In genomic region chr1:109546311-109547109, GRCh38 we compare ENCODE assay signal across 8 cellular contexts. TPM values are rescaled to one million over a fixed set of nuclear protein-coding genes. Genes with fewer than 3 reads are reported as not detected.
DNase-seq lines count a peak whose midpoint lies in the region; ATAC-seq and TF ChIP-seq lines count a peak whose summit lies in the region.

No MANE protein-coding gene starts in this region.

- H3K9ac ChIP-seq in Loucy (ENCODE audit: low read depth, low read length, poor library complexity, severe bottlenecking) (peak overlapping the region; percentile 90), neural cell (ENCODE audit: low read length) (peak overlapping the region; percentile 34)

- H3K9me3 ChIP-seq in Loucy (ENCODE audit: insufficient read depth, low read depth, low read length) (no peaks in the 10 kb centered on the region), neural cell (ENCODE audit: low read length) (no peaks in the 10 kb centered on the region)

- peak; percentile 91 for TF ChIP-seq CTCF in Loucy (conservative IDR thresholded peaks at IDR 0.05; ENCODE audit: low read length)
- TF ChIP-seq CTCF in fibroblast of villous mesenchyme (IDR thresholded peaks at IDR 0.05; ENCODE audit: insufficient read depth, low read depth, low read length), result peak; percentile 91
- peak; percentile 96 for TF ChIP-seq CTCF in neural cell (IDR thresholded peaks at IDR 0.05; ENCODE audit: poor library complexity, severe bottlenecking)

- H3F3A ChIP-seq in Loucy (ENCODE audit: low read depth), result no peaks in the 10 kb centered on the region
- H3F3A ChIP-seq in neural cell (ENCODE audit: insufficient read depth, low read length, poor library complexity, severe bottlenecking), result peaks cover 4% of the 10 kb centered on the region

- peak overlapping the region; percentile 55 for H3K27ac ChIP-seq in neural cell (ENCODE audit: low read length)

- H2AFZ ChIP-seq in Loucy (ENCODE audit: low read length) (peak overlapping the region; percentile 44), neural cell (ENCODE audit: low read depth, low read length) (peak overlapping the region; percentile 78)

- H3K4me2 ChIP-seq in Loucy (ENCODE audit: low read depth, low read length, poor library complexity, severe bottlenecking) (peak overlapping the region; percentile 92), neural cell (ENCODE audit: low read length) (peak overlapping the region; percentile 64)

- H3K4me3 ChIP-seq in Loucy (ENCODE audit: low read length, poor library complexity, severe bottlenecking) (peak overlapping the region; percentile 94), fibroblast of villous mesenchyme (ENCODE audit: low read depth, low read length) (peak overlapping the region; percentile 93), neural cell (ENCODE audit: low read length) (peak overlapping the region; percentile 94)

- no peak for TF ChIP-seq EP300 in neural cell (conservative IDR thresholded peaks at IDR 0.05; ENCODE audit: poor library complexity, severe bottlenecking)

- peak; percentile 96 for TF ChIP-seq RAD21 in neural cell (conservative IDR thresholded peaks at IDR 0.05)

- H4K20me1 ChIP-seq in Loucy (ENCODE audit: insufficient read depth, low read length, poor library complexity, severe bottlenecking), result peaks cover 29% of the 10 kb centered on the region
- H4K20me1 ChIP-seq in neural cell (ENCODE audit: insufficient read depth), result no peaks in the 10 kb centered on the region

- H3K4me1 ChIP-seq in Loucy (ENCODE audit: insufficient read depth, low read length, poor library complexity, severe bottlenecking), result peaks cover 37% of the 10 kb centered on the region

- no peaks in the 10 kb centered on the region for H3K36me3 ChIP-seq in Loucy (ENCODE audit: insufficient read depth, low read length)
- H3K36me3 ChIP-seq in neural cell (ENCODE audit: insufficient read depth, low read length), result no peaks in the 10 kb centered on the region

- no peaks in the 10 kb centered on the region for H3K9me2 ChIP-seq in Loucy (replicated peaks; ENCODE audit: low read depth, low read length)
- no peaks in the 10 kb centered on the region for H3K9me2 ChIP-seq in neural cell (ENCODE audit: insufficient read depth, low read length)

- ATAC-seq in GM21447 (IDR thresholded peaks at IDR 0.05; ENCODE audit: unreplicated experiment), result peak; percentile 36
- peak; percentile 58 for ATAC-seq in stimulated activated naive CD8-positive, alpha-beta T cell treated with anti-CD3 and anti-CD28 coated beads, Interleukin-15, Interleukin-2, amounts not matched to agents 100 U/mL and 50 U/mL, for 24 hours

- peak in 11 of 14 donors; percentile 33 to 83 (median 69) for DNase-seq in C1 segment of cervical spinal cord (lab: John Stamatoyannopoulos, UW)
- DNase-seq in activated effector memory CD4-positive, alpha-beta T cell treated with anti-CD3 and anti-CD28 coated beads, Interleukin-2, amount 50 U/mL, for 16 hours, result peak; percentile 95
- peak; percentile 90 for DNase-seq in fibroblast of villous mesenchyme (ENCODE audit: low read depth)
- peak; percentile 93 for DNase-seq in stimulated activated naive CD8-positive, alpha-beta T cell treated with anti-CD3 and anti-CD28 coated beads, Interleukin-15, Interleukin-2, amounts not matched to agents 100 U/mL and 50 U/mL, for 24 hours

- H3K27me3 ChIP-seq in Loucy (ENCODE audit: insufficient read depth, low read length, poor library complexity, severe bottlenecking), result no peaks in the 10 kb centered on the region
- no peaks in the 10 kb centered on the region for H3K27me3 ChIP-seq in neural cell (ENCODE audit: insufficient read depth, low read depth, low read length)

- H3K79me2 ChIP-seq in Loucy (ENCODE audit: insufficient read depth, low read length) (peaks cover 47% of the 10 kb centered on the region), neural cell (replicated peaks; ENCODE audit: insufficient read depth, low read length) (peaks cover 31% of the 10 kb centered on the region)

- peak; percentile 30; the same call in 1 of the 2 replicates for TF ChIP-seq POLR2A in Raji (IDR thresholded peaks at IDR 0.05; ENCODE audit: insufficient read depth, low read depth, low read length)

TF ChIP-seq in neural cell, 6 proteins besides CTCF, POLR2A, EP300 and RAD21:
- TF ChIP-seq MXI1 (conservative IDR thresholded peaks at IDR 0.05; ENCODE audit: poor library complexity, severe bottlenecking) (peak; percentile 33), SMC3 (conservative IDR thresholded peaks at IDR 0.05; ENCODE audit: poor library complexity) (peak; percentile 97), TAF1 (IDR thresholded peaks at IDR 0.05; ENCODE audit: low read depth) (no peak)
TF ChIP-seq in neural cell: peak in this region for 2.

RNA-seq across cellular contexts. Expression of gene GNAI3, which starts 1.9 kb away (rescaled TPM):
- total RNA-seq in fibroblast of villous mesenchyme, result 14.2 and 17.3 TPM in 2 replicates
- 10.6 and 10.9 TPM in 2 replicates for polyA plus RNA-seq in neural cell
- polyA minus RNA-seq in neural cell, result 20.0 and 21.8 TPM in 2 replicates

RNA-seq across cellular contexts. Expression of gene GPR61, which starts 6.8 kb away (rescaled TPM):
- under 0.01 TPM in 1 of 2 replicates, not detected in the other for total RNA-seq in fibroblast of villous mesenchyme
- polyA plus RNA-seq in neural cell, result 9.7 and 13.2 TPM in 2 replicates
- polyA minus RNA-seq in neural cell, result 12.4 and 14.1 TPM in 2 replicates

RNA-seq across cellular contexts. Expression of gene AMIGO1, which starts 37.0 kb away (rescaled TPM):
- total RNA-seq in fibroblast of villous mesenchyme, result 0.97 and 3.5 TPM in 2 replicates
- polyA plus RNA-seq in neural cell, result 12.0 and 12.6 TPM in 2 replicates
- polyA minus RNA-seq in neural cell, result 14.9 and 15.6 TPM in 2 replicates

RNA-seq across cellular contexts. Expression of gene CYB561D1, which starts 52.6 kb away (rescaled TPM):
- total RNA-seq in fibroblast of villous mesenchyme, result 4.7 and 6.1 TPM in 2 replicates
- 7.2 and 9.2 TPM in 2 replicates for polyA plus RNA-seq in neural cell
- 9.8 and 11.7 TPM in 2 replicates for polyA minus RNA-seq in neural cell

Comparison
In these comparisons a context has a peak if more than half of its experiments do, and no peak if none do; other contexts are left out.
1. Peak in every context shown above with its lines: DNase-seq, ATAC-seq, H3K4me3 ChIP-seq and H3K27ac ChIP-seq.